1 cellular context compared by ENCODE assay signal in the genomic region with DNA sequence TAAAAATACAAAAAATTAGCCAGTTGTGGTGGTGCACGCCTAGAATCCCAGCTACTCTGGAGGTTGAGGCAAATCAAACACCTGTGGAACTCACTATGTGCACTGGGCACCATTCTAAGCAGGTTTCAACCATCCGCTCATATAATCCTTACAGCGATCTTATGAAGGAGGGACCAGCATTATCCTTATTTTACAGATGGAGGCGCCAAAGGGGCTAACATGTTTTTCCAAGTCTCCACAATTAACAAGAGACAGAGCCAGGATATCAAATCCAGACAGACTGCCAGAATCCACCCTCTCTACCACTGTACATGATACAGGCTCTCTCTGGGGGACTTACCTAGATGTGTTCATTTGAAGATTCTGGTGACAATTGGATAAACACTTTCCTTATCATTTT.
TF ChIP-seq lines count a peak whose summit lies in the region.

No MANE protein-coding gene starts in this region.

TF ChIP-seq in SK-N-SH, 30 proteins besides CTCF, POLR2A, EP300 and RAD21 (continued from another document):
- TF ChIP-seq USF2 (IDR thresholded peaks at IDR 0.05; ENCODE audit: borderline replicate concordance, low read depth, low read length) = no peak
- TF ChIP-seq, protein P1, sequence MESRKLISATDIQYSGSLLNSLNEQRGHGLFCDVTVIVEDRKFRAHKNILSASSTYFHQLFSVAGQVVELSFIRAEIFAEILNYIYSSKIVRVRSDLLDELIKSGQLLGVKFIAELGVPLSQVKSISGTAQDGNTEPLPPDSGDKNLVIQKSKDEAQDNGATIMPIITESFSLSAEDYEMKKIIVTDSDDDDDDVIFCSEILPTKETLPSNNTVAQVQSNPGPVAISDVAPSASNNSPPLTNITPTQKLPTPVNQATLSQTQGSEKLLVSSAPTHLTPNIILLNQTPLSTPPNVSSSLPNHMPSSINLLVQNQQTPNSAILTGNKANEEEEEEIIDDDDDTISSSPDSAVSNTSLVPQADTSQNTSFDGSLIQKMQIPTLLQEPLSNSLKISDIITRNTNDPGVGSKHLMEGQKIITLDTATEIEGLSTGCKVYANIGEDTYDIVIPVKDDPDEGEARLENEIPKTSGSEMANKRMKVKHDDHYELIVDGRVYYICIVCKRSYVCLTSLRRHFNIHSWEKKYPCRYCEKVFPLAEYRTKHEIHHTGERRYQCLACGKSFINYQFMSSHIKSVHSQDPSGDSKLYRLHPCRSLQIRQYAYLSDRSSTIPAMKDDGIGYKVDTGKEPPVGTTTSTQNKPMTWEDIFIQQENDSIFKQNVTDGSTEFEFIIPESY (IDR thresholded peaks at IDR 0.05; ENCODE audit: borderline replicate concordance, low read depth) = no peak
TF ChIP-seq in SK-N-SH: peak in this region for 0.
